10 cellular contexts compared by ENCODE assay signal in genomic region chr6:82331031-82331773, GRCh38. TPM values are rescaled to one million over a fixed set of nuclear protein-coding genes. Genes with fewer than 3 reads are reported as not detected.
DNase-seq lines count a peak whose midpoint lies in the region; ATAC-seq and TF ChIP-seq lines count a peak whose summit lies in the region.
"Had no signal": no experiment of that assay in that cellular context is flagged by ENCODE, and none has a peak within 500 bp of the region (broad histone marks: within the 10 kb centered on the region; RNA-seq: fewer than 3 reads in every experiment).

No MANE protein-coding gene starts in this region.

- H2AFZ ChIP-seq in ACC112 (ENCODE audit: low read length, unreplicated experiment) (peak overlapping the region; percentile 90), fibroblast of lung (ENCODE audit: low read length) (no peak overlapping the region)

- H3K4me1 ChIP-seq in ACC112 (ENCODE audit: control insufficient read depth, insufficient read depth, low read length, unreplicated experiment): peaks cover 5% of the 10 kb centered on the region
- H3K4me1 ChIP-seq in fibroblast of lung (ENCODE audit: control insufficient read depth, extremely low read depth, insufficient read depth, low read length): no peaks in the 10 kb centered on the region

- no peak for TF ChIP-seq POLR2A in GM18505 (IDR thresholded peaks at IDR 0.05; ENCODE audit: borderline replicate concordance, extremely low read depth, insufficient read depth, insufficient read length)

- H3K27me3 ChIP-seq in ACC112 (ENCODE audit: insufficient read depth, low read length) (no peaks in the 10 kb centered on the region), fibroblast of lung (ENCODE audit: control insufficient read depth, insufficient read depth, low read length) (no peaks in the 10 kb centered on the region)

- H3K9me3 ChIP-seq in fibroblast of lung (ENCODE audit: control insufficient read depth, insufficient read depth, low read depth, low read length): no peaks in the 10 kb centered on the region

- H3K27ac ChIP-seq in ACC112 (ENCODE audit: low read depth, low read length) (no peak overlapping the region), fibroblast of lung (ENCODE audit: insufficient read depth, low read length) (no peak overlapping the region)

- H3K4me3 ChIP-seq in ACC112 (ENCODE audit: low read depth, low read length) (no peak overlapping the region), fibroblast of lung (replicated peaks in 1 of 4; ENCODE audit: control extremely low read depth in 1 of 4, insufficient read depth in 1 of 4, low read depth in 3 of 4, low read length in 4 of 4) (no peak overlapping the region)

- DNase-seq in OCI-M1 (lab: John Stamatoyannopoulos, UW): peak; percentile 26
- DNase-seq in fibroblast of lung (ENCODE audit: low read depth in 2 of 2): peak; percentile 28 to 61
- no peak for DNase-seq in NK-92 treated with Interleukin-12 subunit alpha and Interleukin-12 subunit beta, amount 100 ng/mL, for 24 hours (lab: John Stamatoyannopoulos, UW)
- DNase-seq in stimulated activated CD4-positive, alpha-beta T cell treated with anti-CD3 and anti-CD28 coated beads, Interleukin-4, amount 100 ng/mL, for 24 hours: no peak
- DNase-seq: activated naive CD8-positive, alpha-beta T cell treated with anti-CD3 and anti-CD28 coated beads, Interleukin-2, amount 50 U/mL, for 24 hours had no signal

- no peak overlapping the region for H3K4me2 ChIP-seq in fibroblast of lung (ENCODE audit: extremely low read depth, insufficient read depth, low read length)

- ATAC-seq in GM18867 (IDR thresholded peaks at IDR 0.05; ENCODE audit: unreplicated experiment) (peak; percentile 74), GM18505 (IDR thresholded peaks at IDR 0.05; ENCODE audit: unreplicated experiment) (no peak), HG03469 (IDR thresholded peaks at IDR 0.05; ENCODE audit: unreplicated experiment) (no peak)
- ATAC-seq: activated naive CD8-positive, alpha-beta T cell treated with anti-CD3 and anti-CD28 coated beads, Interleukin-2, amount 50 U/mL, for 24 hours; Right ventricle myocardium inferior had no signal

- no peaks in the 10 kb centered on the region for H3K79me2 ChIP-seq in ACC112 (ENCODE audit: control insufficient read depth, insufficient read depth, low read length, unreplicated experiment)
- H3K79me2 ChIP-seq in fibroblast of lung (ENCODE audit: control insufficient read depth, insufficient read depth, low read length): no peaks in the 10 kb centered on the region

- TF ChIP-seq CTCF in fibroblast of lung (conservative IDR thresholded peaks at IDR 0.05 in 1 of 2, IDR thresholded peaks at IDR 0.05 in 1 of 2; ENCODE audit: low read depth in 1 of 2, low read length in 2 of 2): peak; percentile 32 to 40

- H3K9ac ChIP-seq in fibroblast of lung (ENCODE audit: insufficient read depth, low read length): no peak overlapping the region

- no peaks in the 10 kb centered on the region for H4K20me1 ChIP-seq in fibroblast of lung (ENCODE audit: control insufficient read depth, extremely low read depth, insufficient read depth, low read length)

- H3K36me3 ChIP-seq in ACC112 (ENCODE audit: insufficient read depth, low read length) (no peaks in the 10 kb centered on the region), fibroblast of lung (ENCODE audit: control insufficient read depth, insufficient read depth, low read length) (no peaks in the 10 kb centered on the region)

RNA-seq across cellular contexts. Expression of gene TPBG, which starts 32.4 kb away (rescaled TPM):
- total RNA-seq in fibroblast of lung: 24.9 and 31.0 TPM in 2 replicates
- polyA plus RNA-seq in fibroblast of lung: 54.6 and 60.6 TPM in 2 replicates
- 42.7 and 61.3 TPM in 2 replicates for polyA plus RNA-seq in fibroblast of lung (2012)
- polyA minus RNA-seq in fibroblast of lung (ENCODE audit: low replicate concordance): 22.7 and 27.5 TPM in 2 replicates

Comparison
In these comparisons a context has a peak if more than half of its experiments do, and no peak if none do; other contexts are left out.
1. DNase-seq: peak in OCI-M1 (single experiment) and fibroblast of lung (2 of 2); none in NK-92 treated with Interleukin-12 subunit alpha and Interleukin-12 subunit beta, amount 100 ng/mL, for 24 hours (single experiment) and stimulated activated CD4-positive, alpha-beta T cell treated with anti-CD3 and anti-CD28 coated beads, Interleukin-4, amount 100 ng/mL, for 24 hours (single experiment).